In the genomic region with DNA sequence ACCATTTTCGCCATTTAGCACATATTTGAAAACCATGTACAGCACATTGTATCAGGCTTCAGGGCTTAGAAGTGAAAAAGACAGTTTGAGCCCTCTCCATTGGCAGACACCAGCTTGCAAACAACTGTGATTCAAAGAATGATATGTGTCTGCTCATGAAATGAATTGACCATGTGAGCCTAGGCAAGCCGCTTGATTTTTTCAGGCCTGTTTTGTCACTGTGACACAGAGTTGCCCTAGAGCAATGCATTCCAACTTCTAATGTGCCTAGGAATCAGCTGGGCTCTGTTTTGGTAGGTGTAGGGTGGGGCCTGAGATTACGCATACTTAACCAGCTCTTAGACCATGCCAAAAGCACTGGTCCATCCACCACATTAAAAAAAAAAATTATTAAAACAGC, we compare ENCODE assay signal across 31 cellular contexts.
"Had no signal": no experiment of that assay in that cellular context is flagged by ENCODE, and none has a peak within 500 bp of the region (broad histone marks: within the 10 kb centered on the region; RNA-seq: fewer than 3 reads in every experiment).

No MANE protein-coding gene starts in this region.

- H3K27ac ChIP-seq: epithelial cell of prostate, heart right ventricle, neural progenitor cell, pancreas, right lobe of liver, stomach, testis, tibial artery, upper lobe of left lung had no signal

- H3K27ac Mint-ChIP-seq: effector memory CD8-positive, alpha-beta T cell; naive thymus-derived CD4-positive, alpha-beta T cell; nephron; neural progenitor cell had no signal

- DNase-seq: caudate nucleus; cerebellar nuclear complex; cortex of kidney; effector memory CD8-positive, alpha-beta T cell; foreskin melanocyte; glutamatergic neuron; heart right ventricle; hippocampal formation; left ventricle myocardium superior; mesenchymal stem cell; midbrain; naive thymus-derived CD4-positive, alpha-beta T cell; occipital lobe; pancreas; right lobe of liver; stimulated activated CD4-positive, alpha-beta T cell treated with anti-CD3 and anti-CD28 coated beads, Interleukin-12 subunit alpha, Interleukin-12 subunit beta, amount 100 ng/mL, for 4 hours; stimulated activated CD4-positive, alpha-beta T cell treated with anti-CD3 and anti-CD28 coated beads, Interleukin-1b, Interleukin-23, amount 100 ng/mL, for 48 hours; stimulated activated CD4-positive, alpha-beta T cell treated with anti-CD3 and anti-CD28 coated beads, Interleukin-4, amount 100 ng/mL, for 1 hour; stimulated activated CD8-positive, alpha-beta memory T cell treated with anti-CD3 and anti-CD28 coated beads, Interleukin-4, amount 100 ng/mL, for 48 hours; stimulated activated naive CD4-positive, alpha-beta T cell treated with Interleukin-2 at 50 U/mL for 16 hours; stomach; substantia nigra; testis; tibial artery; upper lobe of left lung had no signal

- H3K4me3 ChIP-seq: heart right ventricle, lung, neural progenitor cell, pancreas, right lobe of liver, smooth muscle cell, stomach, testis, tibial artery, upper lobe of left lung had no signal

- H3K9me3 Mint-ChIP-seq: effector memory CD8-positive, alpha-beta T cell had no signal

- H3K9me3 ChIP-seq: pancreas, right lobe of liver, testis, tibial artery, upper lobe of left lung had no signal

- H3K4me3 Mint-ChIP-seq: effector memory CD8-positive, alpha-beta T cell; naive thymus-derived CD4-positive, alpha-beta T cell; nephron; neural progenitor cell had no signal

- ATAC-seq: effector memory CD8-positive, alpha-beta T cell; esophagus mucosa; heart right ventricle; left ventricle myocardium superior; naive thymus-derived CD4-positive, alpha-beta T cell; pancreas; right lobe of liver had no signal

- H3K9ac ChIP-seq: neural progenitor cell had no signal

- H3K4me1 ChIP-seq: heart right ventricle, pancreas, right lobe of liver, stomach, testis, tibial artery, upper lobe of left lung had no signal

- H3K27me3 ChIP-seq: heart right ventricle, neural progenitor cell, pancreas, right lobe of liver, stomach, testis, tibial artery, upper lobe of left lung had no signal

- H3K4me2 ChIP-seq: neural progenitor cell, smooth muscle cell had no signal

- H3K4me1 Mint-ChIP-seq: nephron, neural progenitor cell had no signal
